In genomic region chr2:229050063-229050635, GRCh38 we compare ENCODE assay signal across 2 cellular contexts.
TF ChIP-seq lines count a peak whose summit lies in the region.

No MANE protein-coding gene starts in this region.

TF ChIP-seq in SK-N-SH, 30 proteins besides CTCF, POLR2A, EP300 and RAD21 (continued from another document):
- TF ChIP-seq ZBTB33 (IDR thresholded peaks at IDR 0.05; ENCODE audit: borderline replicate concordance, low read depth): no peak
- no peak for TF ChIP-seq FOXM1 (IDR thresholded peaks at IDR 0.05; ENCODE audit: low read depth)
- no peak for TF ChIP-seq RCOR1 (IDR thresholded peaks at IDR 0.05; ENCODE audit: low read length)
- TF ChIP-seq, protein P1, sequence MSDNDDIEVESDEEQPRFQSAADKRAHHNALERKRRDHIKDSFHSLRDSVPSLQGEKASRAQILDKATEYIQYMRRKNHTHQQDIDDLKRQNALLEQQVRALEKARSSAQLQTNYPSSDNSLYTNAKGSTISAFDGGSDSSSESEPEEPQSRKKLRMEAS (IDR thresholded peaks at IDR 0.05; ENCODE audit: low read depth): no peak
- no peak for TF ChIP-seq NRF1 (IDR thresholded peaks at IDR 0.05; ENCODE audit: low read depth, low read length)
- TF ChIP-seq TCF12 (IDR thresholded peaks at IDR 0.05): no peak
- TF ChIP-seq NFIC (IDR thresholded peaks at IDR 0.05; ENCODE audit: borderline replicate concordance): no peak

TF ChIP-seq in SK-N-SH treated with all-trans-retinoic acid at 6 μM for 48 hours, 23 proteins besides CTCF, POLR2A, EP300 and RAD21 (continued from another document):
- TF ChIP-seq, protein P2, sequence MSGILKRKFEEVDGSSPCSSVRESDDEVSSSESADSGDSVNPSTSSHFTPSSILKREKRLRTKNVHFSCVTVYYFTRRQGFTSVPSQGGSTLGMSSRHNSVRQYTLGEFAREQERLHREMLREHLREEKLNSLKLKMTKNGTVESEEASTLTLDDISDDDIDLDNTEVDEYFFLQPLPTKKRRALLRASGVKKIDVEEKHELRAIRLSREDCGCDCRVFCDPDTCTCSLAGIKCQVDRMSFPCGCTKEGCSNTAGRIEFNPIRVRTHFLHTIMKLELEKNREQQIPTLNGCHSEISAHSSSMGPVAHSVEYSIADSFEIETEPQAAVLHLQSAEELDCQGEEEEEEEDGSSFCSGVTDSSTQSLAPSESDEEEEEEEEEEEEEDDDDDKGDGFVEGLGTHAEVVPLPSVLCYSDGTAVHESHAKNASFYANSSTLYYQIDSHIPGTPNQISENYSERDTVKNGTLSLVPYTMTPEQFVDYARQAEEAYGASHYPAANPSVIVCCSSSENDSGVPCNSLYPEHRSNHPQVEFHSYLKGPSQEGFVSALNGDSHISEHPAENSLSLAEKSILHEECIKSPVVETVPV (CRISPR knock-in tag; IDR thresholded peaks at IDR 0.05): no peak
- TF ChIP-seq TOX (CRISPR knock-in tag; IDR thresholded peaks at IDR 0.05; ENCODE audit: borderline replicate concordance): no peak
- TF ChIP-seq BACH2 (CRISPR knock-in tag; IDR thresholded peaks at IDR 0.05; ENCODE audit: borderline replicate concordance): no peak
- TF ChIP-seq ESRRG (CRISPR knock-in tag; IDR thresholded peaks at IDR 0.05): no peak
- TF ChIP-seq POU6F1 (CRISPR knock-in tag; IDR thresholded peaks at IDR 0.05; ENCODE audit: borderline replicate concordance, low read depth): no peak
- TF ChIP-seq CREB5 (CRISPR knock-in tag; IDR thresholded peaks at IDR 0.05; ENCODE audit: low read depth): no peak
- no peak for TF ChIP-seq ISL1 (CRISPR knock-in tag; IDR thresholded peaks at IDR 0.05)
TF ChIP-seq in SK-N-SH treated with all-trans-retinoic acid at 6 μM for 48 hours: peak in this region for 0.
